22 cellular contexts compared by ENCODE assay signal in the genomic region with DNA sequence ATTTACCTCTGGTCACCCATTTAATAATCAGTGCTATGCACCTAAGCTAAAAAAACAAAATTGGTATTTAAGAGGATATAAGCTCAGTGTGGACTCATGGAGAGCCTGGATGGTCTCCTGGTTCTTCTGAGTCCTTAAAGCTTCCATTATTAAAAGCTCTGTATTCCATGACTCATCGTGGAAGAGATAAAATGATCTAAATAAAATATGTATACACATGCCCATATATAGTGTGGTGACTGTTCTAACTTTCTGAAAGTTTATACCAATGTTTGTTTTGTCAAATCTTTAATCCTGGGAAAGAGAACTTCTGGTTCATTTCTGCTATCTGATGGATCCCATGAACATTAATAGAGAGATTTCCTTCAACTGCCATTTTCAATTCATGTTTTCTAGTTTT.
A peak's percentile ranks its signal among the peaks of the same experiment; 100 is the strongest.
DNase-seq lines count a peak whose midpoint lies in the region; ATAC-seq and TF ChIP-seq lines count a peak whose summit lies in the region.
"Had no signal": no experiment of that assay in that cellular context is flagged by ENCODE, and none has a peak within 500 bp of the region (broad histone marks: within the 10 kb centered on the region; RNA-seq: fewer than 3 reads in every experiment).

No MANE protein-coding gene starts in this region.

- H3K27me3 Mint-ChIP-seq in activated CD8-positive, alpha-beta T cell treated with anti-CD3 and anti-CD28 coated beads for 36 hours: no peaks in the 10 kb centered on the region

- peaks cover 6% of the 10 kb centered on the region for H3K9me3 Mint-ChIP-seq in activated CD8-positive, alpha-beta T cell treated with anti-CD3 and anti-CD28 coated beads for 36 hours

- peak; percentile 89 for ATAC-seq in PC-3
- no peak for ATAC-seq in GM21576 (IDR thresholded peaks at IDR 0.05; ENCODE audit: unreplicated experiment)
- no peak for ATAC-seq in activated CD8-positive, alpha-beta T cell treated with anti-CD3 and anti-CD28 coated beads for 36 hours
- ATAC-seq: CD8-positive, alpha-beta T cell had no signal

- H3K9me2 ChIP-seq in PC-3 (replicated peaks; ENCODE audit: low read length): no peaks in the 10 kb centered on the region

- 0 out of 2 replicates have a peak, but pooled peaks cover 4% of the 10 kb centered on the region for H3K9me3 ChIP-seq in PC-3 (ENCODE audit: low read length)
- H3K9me3 ChIP-seq: SJSA1 had no signal

- H3K27ac Mint-ChIP-seq in activated CD8-positive, alpha-beta T cell treated with anti-CD3 and anti-CD28 coated beads for 36 hours: no peak overlapping the region
- H3K27ac Mint-ChIP-seq: CD8-positive, alpha-beta T cell had no signal

- no peaks in the 10 kb centered on the region for H3F3A ChIP-seq in PC-3 (ENCODE audit: low read length, unreplicated experiment)

- no peaks in the 10 kb centered on the region for H3K4me1 Mint-ChIP-seq in activated CD8-positive, alpha-beta T cell treated with anti-CD3 and anti-CD28 coated beads for 36 hours (ENCODE audit: low read depth)

- no peaks in the 10 kb centered on the region for H3K36me3 Mint-ChIP-seq in activated CD8-positive, alpha-beta T cell treated with anti-CD3 and anti-CD28 coated beads for 36 hours (ENCODE audit: low read depth)
- H3K36me3 Mint-ChIP-seq: CD8-positive, alpha-beta T cell had no signal

- peak; percentile 41 for DNase-seq in EH (ENCODE audit: low read depth)
- DNase-seq in PC-3: peak; percentile 61
- peak; percentile 18 for DNase-seq in dedifferentiated amniotic fluid mesenchymal stem cell (ENCODE audit: extremely low spot score)
- DNase-seq in foreskin fibroblast: peak; percentile 9 to 33
- DNase-seq in NCI-H187 (lab: John Stamatoyannopoulos, UW): no peak
- DNase-seq in NCI-H524 treated with DMSO at 0.1 percent for 48 hours (lab: John Stamatoyannopoulos, UW): no peak
- DNase-seq in activated CD8-positive, alpha-beta T cell treated with anti-CD3 and anti-CD28 coated beads for 36 hours: no peak
- DNase-seq: 8988T; CD8-positive, alpha-beta T cell; DMS79; GF-D8; H7; NCI-H1105 treated with DMSO at 0.1 percent for 48 hours; NCI-H1930; NCI-H2171; NCI-H446 treated with DMSO at 0.1 percent for 48 hours; NCI-H748 treated with DMSO at 0.1 percent for 48 hours; OCI-M1; RPMI8226 had no signal

- no peak overlapping the region for H2AFZ ChIP-seq in PC-3 (ENCODE audit: low read length)

- no peak overlapping the region for H3K4me3 ChIP-seq in PC-3 (ENCODE audit: low read length)
- H3K4me3 ChIP-seq in foreskin fibroblast (ENCODE audit: low read depth in 1 of 2, low read length in 2 of 2): no peak overlapping the region
- H3K4me3 ChIP-seq: BLaER1, SJSA1 had no signal

- H3K27ac ChIP-seq in PC-3 (ENCODE audit: low read length): peak overlapping the region; percentile 31
- H3K27ac ChIP-seq: BLaER1, SJSA1 had no signal

- CTCF ChIA-PET in PC-3 (lab: Charles Lee): interaction anchor here (0.5 kb wide), 1 partner anchor 511 kb away, joined by 3 read pairs; no protein-coding TSS in a partner anchor
- CTCF ChIA-PET in activated CD8-positive, alpha-beta T cell treated with anti-CD3 and anti-CD28 coated beads for 36 hours (lab: Charles Lee): no interaction called here

- no TSS peak for BruUV-seq in PC-3 (replicated peaks; lab: Mats Ljungman, UMichigan)

- H3K79me2 ChIP-seq in PC-3 (ENCODE audit: low read length): no peaks in the 10 kb centered on the region

- POLR2A ChIA-PET in PC-3 (lab: Charles Lee; ENCODE audit: unreplicated experiment): no interaction called here
- POLR2A ChIA-PET in activated CD8-positive, alpha-beta T cell treated with anti-CD3 and anti-CD28 coated beads for 36 hours (lab: Charles Lee): no interaction called here

- no peak overlapping the region for H3K4me2 ChIP-seq in PC-3 (ENCODE audit: low read length)
- H3K4me2 ChIP-seq: BLaER1 had no signal

- intact Hi-C loops in PC-3 (cut with micrococcal nuclease): no loop called here
- intact Hi-C loops in activated CD8-positive, alpha-beta T cell treated with anti-CD3 and anti-CD28 coated beads for 36 hours (cut with micrococcal nuclease): no loop called here

- H3K27me3 ChIP-seq in PC-3 (ENCODE audit: low read length): no peaks in the 10 kb centered on the region
- H3K27me3 ChIP-seq: BLaER1, SJSA1 had no signal

- H3K36me3 ChIP-seq in PC-3 (ENCODE audit: low read depth, low read length): peaks cover 2% of the 10 kb centered on the region; the same call in 1 of the 2 replicates
- H3K36me3 ChIP-seq: BLaER1, SJSA1 had no signal

- H3K9ac ChIP-seq in PC-3 (ENCODE audit: low read length): no peak overlapping the region
- H3K9ac ChIP-seq: BLaER1 had no signal

- no peak for TF ChIP-seq CTCF in PC-3 (conservative IDR thresholded peaks at IDR 0.05; ENCODE audit: low read depth, low read length)
- no peak for TF ChIP-seq CTCF in foreskin fibroblast (IDR thresholded peaks at IDR 0.05; ENCODE audit: low read depth, low read length)
- no peak for TF ChIP-seq CTCF in activated CD8-positive, alpha-beta T cell treated with anti-CD3 and anti-CD28 coated beads for 36 hours (IDR thresholded peaks at IDR 0.05)

- no peak overlapping the region for H3K4me3 Mint-ChIP-seq in activated CD8-positive, alpha-beta T cell treated with anti-CD3 and anti-CD28 coated beads for 36 hours
- H3K4me3 Mint-ChIP-seq: CD8-positive, alpha-beta T cell had no signal

- H3K4me1 ChIP-seq in PC-3 (ENCODE audit: insufficient read depth, low read length): peaks cover 19% of the 10 kb centered on the region
- H3K4me1 ChIP-seq: BLaER1, SJSA1 had no signal

- H4K20me1 ChIP-seq in PC-3 (ENCODE audit: low read length): no peaks in the 10 kb centered on the region
- H4K20me1 ChIP-seq: BLaER1 had no signal

Comparison
In these comparisons a context has a peak if more than half of its experiments do, and no peak if none do; other contexts are left out.
1. DNase-seq: peak in EH (single experiment), PC-3 (single experiment), dedifferentiated amniotic fluid mesenchymal stem cell (single experiment) and foreskin fibroblast (2 of 2); none in NCI-H187 (0 of 2), NCI-H524 treated with DMSO at 0.1 percent for 48 hours (single experiment) and activated CD8-positive, alpha-beta T cell treated with anti-CD3 and anti-CD28 coated beads for 36 hours (single experiment).